In genomic region chr11:128776434-128777284, GRCh38 we compare ENCODE assay signal across 8 cellular contexts.
A peak's percentile ranks its signal among the peaks of the same experiment; 100 is the strongest.
DNase-seq lines count a peak whose midpoint lies in the region; ATAC-seq and TF ChIP-seq lines count a peak whose summit lies in the region.

No MANE protein-coding gene starts in this region.

- no peak overlapping the region for H3K27ac ChIP-seq in liver (ENCODE audit: low read depth in 1 of 2, low read length in 2 of 2)
- H3K27ac ChIP-seq in stomach: no peak overlapping the region

- WGBS in liver: 57% methylated on average over 36 of the region's 36 CpGs
- 46 to 63% (median 57%) methylated on average over 36 of the region's 36 CpGs for WGBS in stomach, 5 donors

- TF ChIP-seq EP300 in stomach (IDR thresholded peaks at IDR 0.05): no peak

- H3K9ac ChIP-seq in liver (ENCODE audit: low read depth in 1 of 2, low read length in 2 of 2): peak overlapping the region in 1 of 2 donors; percentile 34

- intact Hi-C loops in stomach (cut with DNase I; ENCODE audit: low total_unique reads): no loop called here

- H3K4me3 ChIP-seq in liver (ENCODE audit: low read depth in 1 of 3, low read length in 3 of 3) (no peak overlapping the region), stomach (no peak overlapping the region)

- TF ChIP-seq CTCF in liver (IDR thresholded peaks at IDR 0.05; ENCODE audit: low read depth, low read length, missing input control): peak; percentile 44
- TF ChIP-seq CTCF in stomach (IDR thresholded peaks at IDR 0.05): peak in 4 of 7 experiments; percentile 6 to 40 (median 32)

- peak; percentile 42 to 65 for TF ChIP-seq RAD21 in liver (IDR thresholded peaks at IDR 0.05)

- DNase-seq in DMS 273 (lab: John Stamatoyannopoulos, UW; ENCODE audit: unreplicated experiment) (peak; percentile 15), DMS 273 treated with DMSO at 0.1 percent for 48 hours (lab: John Stamatoyannopoulos, UW) (no peak), RKO (ENCODE audit: low spot score) (peak; percentile 22), astrocyte of the hippocampus (ENCODE audit: low read depth, low spot score) (peak; percentile 75), stomach (peak; percentile 49), NOMO-1 treated with dmso at 0.1 percent for 144 hours (lab: John Stamatoyannopoulos, UW; ENCODE audit: unreplicated experiment) (no peak)

- H3K9me3 ChIP-seq in liver (ENCODE audit: control insufficient read depth in 4 of 4, low read length in 3 of 4): no peaks in the 10 kb centered on the region
- no peaks in the 10 kb centered on the region for H3K9me3 ChIP-seq in stomach

- H3K4me1 ChIP-seq in liver (ENCODE audit: control insufficient read depth in 4 of 4, insufficient read depth in 4 of 4, low read length in 3 of 4) (peaks cover 0 to 4% (median 0%) of the 10 kb centered on the region in 4 donors), stomach (peaks cover 8 to 34% (median 22%) of the 10 kb centered on the region in 4 donors)

- H3K36me3 ChIP-seq in liver (ENCODE audit: control insufficient read depth in 4 of 4, insufficient read depth in 3 of 4, low read depth in 1 of 4, low read length in 3 of 4) (no peaks in the 10 kb centered on the region), stomach (peaks cover 0 to 58% (median 10%) of the 10 kb centered on the region in 4 donors)

- TF ChIP-seq POLR2A in stomach (IDR thresholded peaks at IDR 0.05): no peak

- H3K27me3 ChIP-seq in liver (ENCODE audit: control insufficient read depth in 4 of 4, insufficient read depth in 4 of 4, low read length in 3 of 4) (no peaks in the 10 kb centered on the region), stomach (no peaks in the 10 kb centered on the region)

- no peak for ATAC-seq in GM18909 (IDR thresholded peaks at IDR 0.05; ENCODE audit: poor library complexity, unreplicated experiment)

TF ChIP-seq in liver, 16 proteins besides CTCF, POLR2A, EP300 and RAD21:
- no peak for TF ChIP-seq TAF1 (conservative IDR thresholded peaks at IDR 0.05)
- TF ChIP-seq EGR1 (IDR thresholded peaks at IDR 0.05; ENCODE audit: low read depth in 2 of 2): no peak
- TF ChIP-seq GABPA (IDR thresholded peaks at IDR 0.05 in 1 of 2, conservative IDR thresholded peaks at IDR 0.05 in 1 of 2): no peak
- no peak for TF ChIP-seq NR2F2 (IDR thresholded peaks at IDR 0.05)
- TF ChIP-seq HNF4A (conservative IDR thresholded peaks at IDR 0.05): no peak
- TF ChIP-seq MAX (IDR thresholded peaks at IDR 0.05): no peak
- no peak for TF ChIP-seq HNF4G (IDR thresholded peaks at IDR 0.05)
- no peak for TF ChIP-seq ATF3 (IDR thresholded peaks at IDR 0.05)
- TF ChIP-seq FOXA2 (IDR thresholded peaks at IDR 0.05): no peak
- no peak for TF ChIP-seq YY1 (IDR thresholded peaks at IDR 0.05)
- no peak for TF ChIP-seq JUND (IDR thresholded peaks at IDR 0.05)

Comparison
In these comparisons a context has a peak if more than half of its experiments do, and no peak if none do; other contexts are left out.
1. DNase-seq: peak in DMS 273 (single experiment), RKO (single experiment), astrocyte of the hippocampus (single experiment) and stomach (single experiment); none in DMS 273 treated with DMSO at 0.1 percent for 48 hours (single experiment) and NOMO-1 treated with dmso at 0.1 percent for 144 hours (single experiment).